17 cellular contexts compared by ENCODE assay signal in the genomic region with DNA sequence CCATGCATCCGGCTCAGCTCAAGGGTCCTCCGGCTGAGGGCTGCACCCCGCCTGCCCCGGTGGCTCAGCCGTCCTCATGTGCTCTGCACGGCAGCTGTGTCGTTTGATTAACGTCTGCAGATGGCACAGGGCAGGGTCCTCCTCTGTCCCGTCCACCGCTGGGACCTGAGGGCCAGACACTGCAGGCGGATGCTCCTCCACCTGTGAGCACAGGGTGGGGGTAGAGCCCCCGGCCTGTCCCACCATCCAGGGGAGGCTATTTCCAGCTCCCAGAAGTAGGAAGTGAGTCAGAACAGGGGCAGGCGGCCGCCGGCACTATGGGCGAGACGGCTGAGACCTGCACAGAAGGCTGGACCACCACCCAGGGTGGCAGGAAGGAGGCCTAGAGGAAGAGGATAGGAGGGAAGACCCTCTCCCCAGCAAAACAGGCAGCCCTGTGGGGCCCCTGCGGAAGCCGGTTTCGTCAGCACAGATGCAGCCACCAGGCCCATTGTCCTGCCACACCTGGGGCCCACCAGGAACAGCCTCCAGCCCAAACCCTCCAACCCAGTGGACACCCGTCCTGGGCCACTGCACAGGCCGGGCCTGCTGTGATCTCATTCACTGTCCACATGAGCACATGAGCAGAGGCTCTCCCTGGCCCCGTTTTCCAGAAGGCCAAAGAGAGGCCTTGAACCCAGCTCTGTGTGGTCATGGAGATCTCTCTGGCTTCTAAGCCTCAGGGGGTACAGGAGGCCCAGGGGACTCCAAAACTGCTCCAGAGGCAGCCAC. TPM values are rescaled to one million over a fixed set of nuclear protein-coding genes. Genes with fewer than 3 reads are reported as not detected.
A peak's percentile ranks its signal among the peaks of the same experiment; 100 is the strongest.
DNase-seq lines count a peak whose midpoint lies in the region; ATAC-seq and TF ChIP-seq lines count a peak whose summit lies in the region.
"Had no signal": no experiment of that assay in that cellular context is flagged by ENCODE, and none has a peak within 500 bp of the region (broad histone marks: within the 10 kb centered on the region; RNA-seq: fewer than 3 reads in every experiment).

No MANE protein-coding gene starts in this region.

- H3K36me3 Mint-ChIP-seq in chondrocyte (ENCODE audit: low read depth): no peaks in the 10 kb centered on the region
- H3K36me3 Mint-ChIP-seq in activated CD4-positive, alpha-beta memory T cell treated with anti-CD3 and anti-CD28 coated beads, Interleukin-2, amount 10 ng/mL, durations not matched to agents 7 days and 5 days (ENCODE audit: low read depth): no peaks in the 10 kb centered on the region
- H3K36me3 Mint-ChIP-seq: CD4-positive, alpha-beta memory T cell had no signal

- intact Hi-C loops in left lung (cut with DNase I): no loop called here

- H3K9me3 ChIP-seq in left lung (no peaks in the 10 kb centered on the region), skeletal muscle tissue (ENCODE audit: control insufficient read depth in 3 of 3, low read length in 3 of 3) (no peaks in the 10 kb centered on the region)

- H3K4me3 Mint-ChIP-seq in chondrocyte (ENCODE audit: unreplicated experiment): no peak overlapping the region
- no peak overlapping the region for H3K4me3 Mint-ChIP-seq in activated CD4-positive, alpha-beta memory T cell treated with anti-CD3 and anti-CD28 coated beads, Interleukin-2, amount 10 ng/mL, durations not matched to agents 7 days and 5 days
- H3K4me3 Mint-ChIP-seq: activated T-helper 17 cell treated with anti-CD3 and anti-CD28 coated beads, Interleukin-2, amount 50 U/mL, for 72 hours; T-helper 1 cell treated with Interleukin-12 subunit alpha and Interleukin-12 subunit beta and Interleukin-4 antibody, amounts not matched to agents 30 μg/mL and 1 μg/mL, for 36 hours had no signal

- H3K4me1 ChIP-seq in left lung (peaks cover 37 to 90% of the 10 kb centered on the region in 2 donors), skeletal muscle tissue (ENCODE audit: control insufficient read depth in 3 of 3, insufficient read depth in 3 of 3, low read length in 3 of 3) (peaks cover 53 to 72% (median 70%) of the 10 kb centered on the region in 3 donors)

- H3K9ac ChIP-seq in skeletal muscle tissue (ENCODE audit: low read depth in 1 of 3, low read length in 3 of 3): peak overlapping the region in 1 of 3 donors; percentile 40

- H3K9me3 Mint-ChIP-seq in chondrocyte (ENCODE audit: low read depth): no peaks in the 10 kb centered on the region
- no peaks in the 10 kb centered on the region for H3K9me3 Mint-ChIP-seq in activated CD4-positive, alpha-beta memory T cell treated with anti-CD3 and anti-CD28 coated beads, Interleukin-2, amount 10 ng/mL, durations not matched to agents 7 days and 5 days
- H3K9me3 Mint-ChIP-seq: activated T-helper 17 cell treated with anti-CD3 and anti-CD28 coated beads, Interleukin-2, amount 50 U/mL, for 72 hours; T-helper 1 cell treated with Interleukin-12 subunit alpha and Interleukin-12 subunit beta and Interleukin-4 antibody, amounts not matched to agents 30 μg/mL and 1 μg/mL, for 36 hours had no signal

- CTCF ChIA-PET in activated CD4-positive, alpha-beta memory T cell treated with anti-CD3 and anti-CD28 coated beads, Interleukin-2, amount 10 ng/mL, durations not matched to agents 7 days and 5 days (lab: Charles Lee): interaction anchor here (0.6 kb wide), 1 partner anchor 31 kb away, joined by 3 read pairs; no protein-coding TSS in a partner anchor

- no peaks in the 10 kb centered on the region for H3K27me3 Mint-ChIP-seq in chondrocyte (ENCODE audit: low read depth)
- no peaks in the 10 kb centered on the region for H3K27me3 Mint-ChIP-seq in activated CD4-positive, alpha-beta memory T cell treated with anti-CD3 and anti-CD28 coated beads, Interleukin-2, amount 10 ng/mL, durations not matched to agents 7 days and 5 days
- H3K27me3 Mint-ChIP-seq: activated T-helper 17 cell treated with anti-CD3 and anti-CD28 coated beads, Interleukin-2, amount 50 U/mL, for 72 hours had no signal

- POLR2A ChIA-PET in activated CD4-positive, alpha-beta memory T cell treated with anti-CD3 and anti-CD28 coated beads, Interleukin-2, amount 10 ng/mL, durations not matched to agents 7 days and 5 days (lab: Charles Lee): interaction anchor here (0.9 kb wide), 1 partner anchor 37 kb away, joined by 3 read pairs; no protein-coding TSS in a partner anchor

- no peak for TF ChIP-seq CTCF in chondrocyte (IDR thresholded peaks at IDR 0.05)
- no peak for TF ChIP-seq CTCF in left lung (IDR thresholded peaks at IDR 0.05)

- H3K36me3 ChIP-seq in left lung (no peaks in the 10 kb centered on the region), skeletal muscle tissue (ENCODE audit: control insufficient read depth in 3 of 3, insufficient read depth in 3 of 3, low read length in 3 of 3) (no peaks in the 10 kb centered on the region)

- H3K4me3 ChIP-seq in left lung (no peak overlapping the region), skeletal muscle tissue (ENCODE audit: low read length in 3 of 3) (no peak overlapping the region)

- H3K27ac Mint-ChIP-seq in chondrocyte (ENCODE audit: unreplicated experiment): peak overlapping the region; percentile 1
- H3K27ac Mint-ChIP-seq in activated CD4-positive, alpha-beta memory T cell treated with anti-CD3 and anti-CD28 coated beads, Interleukin-2, amount 10 ng/mL, durations not matched to agents 7 days and 5 days: no peak overlapping the region
- H3K27ac Mint-ChIP-seq: activated T-helper 17 cell treated with anti-CD3 and anti-CD28 coated beads, Interleukin-2, amount 50 U/mL, for 72 hours; progenitor cell of endocrine pancreas; T-helper 1 cell treated with Interleukin-12 subunit alpha and Interleukin-12 subunit beta and Interleukin-4 antibody, amounts not matched to agents 30 μg/mL and 1 μg/mL, for 36 hours had no signal

- H3K4me1 Mint-ChIP-seq in chondrocyte (ENCODE audit: low read depth): peaks cover 62% of the 10 kb centered on the region
- H3K4me1 Mint-ChIP-seq in activated CD4-positive, alpha-beta memory T cell treated with anti-CD3 and anti-CD28 coated beads, Interleukin-2, amount 10 ng/mL, durations not matched to agents 7 days and 5 days: peaks cover 9% of the 10 kb centered on the region

- ATAC-seq in left lung: no peak
- ATAC-seq in GM18519 (IDR thresholded peaks at IDR 0.05; ENCODE audit: low FRiP score, unreplicated experiment): no peak
- no peak for ATAC-seq in GM21423 (IDR thresholded peaks at IDR 0.05; ENCODE audit: unreplicated experiment)
- ATAC-seq: activated T-helper 17 cell treated with anti-CD3 and anti-CD28 coated beads, Interleukin-2, amount 50 U/mL, for 72 hours; stimulated activated naive CD8-positive, alpha-beta T cell treated with anti-CD3 and anti-CD28 coated beads, Interleukin-15, Interleukin-2, amounts not matched to agents 100 U/mL and 50 U/mL, for 24 hours had no signal

- no peaks in the 10 kb centered on the region for H3K27me3 ChIP-seq in left lung
- peaks cover 0 to 2% (median 0%) of the 10 kb centered on the region in 3 donors for H3K27me3 ChIP-seq in skeletal muscle tissue (ENCODE audit: control insufficient read depth in 3 of 3, insufficient read depth in 3 of 3, low read length in 3 of 3)

- DNase-seq in HuH-7.5 (ENCODE audit: low spot score) (peak; percentile 9), chondrocyte (ENCODE audit: low spot score) (peak; percentile 73), left lung (peak; percentile 39 to 82), iPS-NIHi11 (ENCODE audit: low spot score) (no peak)
- DNase-seq in activated CD4-positive, alpha-beta memory T cell treated with anti-CD3 and anti-CD28 coated beads, Interleukin-2, amount 10 ng/mL, durations not matched to agents 7 days and 5 days: no peak
- DNase-seq: activated CD4-positive, alpha-beta T cell treated with anti-CD3 and anti-CD28 coated beads, Interleukin-2, amount 50 U/mL, for 4 hours; NCI-H1436 treated with DMSO at 0.1 percent for 48 hours; NCI-H510A; stimulated activated CD4-positive, alpha-beta T cell treated with anti-CD3 and anti-CD28 coated beads, Interleukin-4, amount 100 ng/mL, for 24 hours; stimulated activated naive CD8-positive, alpha-beta T cell treated with anti-CD3 and anti-CD28 coated beads, Interleukin-15, Interleukin-2, amounts not matched to agents 100 U/mL and 50 U/mL, for 24 hours had no signal

- H3K27ac ChIP-seq in left lung (peak overlapping the region; percentile 24 to 78), skeletal muscle tissue (ENCODE audit: low read depth, low read length) (peak overlapping the region; percentile 58)

RNA-seq across cellular contexts. Expression of gene PLXND1, which starts 12.6 kb away (rescaled TPM):
- total RNA-seq in chondrocyte: 267 to 284 TPM (median 270 TPM) in 3 replicates
- total RNA-seq in left lung: 100 to 1,000 TPM; 198 to 259 TPM
- total RNA-seq in skeletal muscle tissue: 92.4 TPM
- total RNA-seq in activated CD4-positive, alpha-beta memory T cell treated with anti-CD3 and anti-CD28 coated beads, Interleukin-2, amount 10 ng/mL, durations not matched to agents 7 days and 5 days: 10 to 100 TPM; 13.4 to 18.0 TPM

Comparison
In these comparisons a context has a peak if more than half of its experiments do, and no peak if none do; other contexts are left out.
1. DNase-seq: peak in HuH-7.5 (single experiment), chondrocyte (single experiment) and left lung (2 of 2); none in iPS-NIHi11 (single experiment) and activated CD4-positive, alpha-beta memory T cell treated with anti-CD3 and anti-CD28 coated beads, Interleukin-2, amount 10 ng/mL, durations not matched to agents 7 days and 5 days (single experiment).